1 cellular context compared by ENCODE assay signal in the genomic region with DNA sequence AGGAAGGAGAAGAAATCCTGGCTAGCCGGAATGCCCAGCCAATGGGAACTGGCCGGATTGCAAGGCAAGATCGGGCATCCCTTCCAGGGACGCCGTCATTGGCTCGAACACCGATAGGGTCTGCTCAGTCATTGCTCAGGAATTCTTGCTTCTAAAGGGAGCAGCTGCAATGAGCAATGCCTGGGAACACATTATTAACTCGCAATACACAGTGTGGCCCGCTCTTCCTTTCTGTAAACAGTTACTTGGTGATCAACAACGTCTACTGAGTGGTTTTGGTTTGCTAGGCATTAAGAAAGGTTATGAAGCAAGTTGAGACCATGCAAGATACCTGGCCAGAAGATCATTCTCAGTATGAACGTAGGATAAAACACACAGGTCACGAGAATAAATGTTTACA.
TF ChIP-seq lines count a peak whose summit lies in the region.

No MANE protein-coding gene starts in this region.

TF ChIP-seq in SK-N-SH treated with all-trans-retinoic acid at 6 μM for 48 hours, 23 proteins besides CTCF, POLR2A, EP300 and RAD21 (continued from another document):
- TF ChIP-seq, protein P1, sequence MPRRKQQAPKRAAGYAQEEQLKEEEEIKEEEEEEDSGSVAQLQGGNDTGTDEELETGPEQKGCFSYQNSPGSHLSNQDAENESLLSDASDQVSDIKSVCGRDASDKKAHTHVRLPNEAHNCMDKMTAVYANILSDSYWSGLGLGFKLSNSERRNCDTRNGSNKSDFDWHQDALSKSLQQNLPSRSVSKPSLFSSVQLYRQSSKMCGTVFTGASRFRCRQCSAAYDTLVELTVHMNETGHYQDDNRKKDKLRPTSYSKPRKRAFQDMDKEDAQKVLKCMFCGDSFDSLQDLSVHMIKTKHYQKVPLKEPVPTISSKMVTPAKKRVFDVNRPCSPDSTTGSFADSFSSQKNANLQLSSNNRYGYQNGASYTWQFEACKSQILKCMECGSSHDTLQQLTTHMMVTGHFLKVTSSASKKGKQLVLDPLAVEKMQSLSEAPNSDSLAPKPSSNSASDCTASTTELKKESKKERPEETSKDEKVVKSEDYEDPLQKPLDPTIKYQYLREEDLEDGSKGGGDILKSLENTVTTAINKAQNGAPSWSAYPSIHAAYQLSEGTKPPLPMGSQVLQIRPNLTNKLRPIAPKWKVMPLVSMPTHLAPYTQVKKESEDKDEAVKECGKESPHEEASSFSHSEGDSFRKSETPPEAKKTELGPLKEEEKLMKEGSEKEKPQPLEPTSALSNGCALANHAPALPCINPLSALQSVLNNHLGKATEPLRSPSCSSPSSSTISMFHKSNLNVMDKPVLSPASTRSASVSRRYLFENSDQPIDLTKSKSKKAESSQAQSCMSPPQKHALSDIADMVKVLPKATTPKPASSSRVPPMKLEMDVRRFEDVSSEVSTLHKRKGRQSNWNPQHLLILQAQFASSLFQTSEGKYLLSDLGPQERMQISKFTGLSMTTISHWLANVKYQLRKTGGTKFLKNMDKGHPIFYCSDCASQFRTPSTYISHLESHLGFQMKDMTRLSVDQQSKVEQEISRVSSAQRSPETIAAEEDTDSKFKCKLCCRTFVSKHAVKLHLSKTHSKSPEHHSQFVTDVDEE (CRISPR knock-in tag; IDR thresholded peaks at IDR 0.05), result no peak
- TF ChIP-seq, protein P2, sequence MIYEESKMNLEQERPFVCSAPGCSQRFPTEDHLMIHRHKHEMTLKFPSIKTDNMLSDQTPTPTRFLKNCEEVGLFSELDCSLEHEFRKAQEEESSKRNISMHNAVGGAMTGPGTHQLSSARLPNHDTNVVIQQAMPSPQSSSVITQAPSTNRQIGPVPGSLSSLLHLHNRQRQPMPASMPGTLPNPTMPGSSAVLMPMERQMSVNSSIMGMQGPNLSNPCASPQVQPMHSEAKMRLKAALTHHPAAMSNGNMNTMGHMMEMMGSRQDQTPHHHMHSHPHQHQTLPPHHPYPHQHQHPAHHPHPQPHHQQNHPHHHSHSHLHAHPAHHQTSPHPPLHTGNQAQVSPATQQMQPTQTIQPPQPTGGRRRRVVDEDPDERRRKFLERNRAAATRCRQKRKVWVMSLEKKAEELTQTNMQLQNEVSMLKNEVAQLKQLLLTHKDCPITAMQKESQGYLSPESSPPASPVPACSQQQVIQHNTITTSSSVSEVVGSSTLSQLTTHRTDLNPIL (CRISPR knock-in tag; IDR thresholded peaks at IDR 0.05; ENCODE audit: low read depth), result no peak
